ENCODE assay signal across 8 cellular contexts in genomic region chr20:32893878-32894483, GRCh38. TPM values are rescaled to one million over a fixed set of nuclear protein-coding genes. Genes with fewer than 3 reads are reported as not detected.
DNase-seq lines count a peak whose midpoint lies in the region; ATAC-seq and TF ChIP-seq lines count a peak whose summit lies in the region.

No MANE protein-coding gene starts in this region.

- no peak overlapping the region for H2AFZ ChIP-seq in MM.1S (ENCODE audit: low read length)

- no peaks in the 10 kb centered on the region for H3K79me2 ChIP-seq in MM.1S (ENCODE audit: low read length)

- no peak overlapping the region for H3K9ac ChIP-seq in MM.1S (ENCODE audit: low read length)

- H3K36me3 Mint-ChIP-seq in activated naive CD8-positive, alpha-beta T cell treated with anti-CD3 and anti-CD28 coated beads, Interleukin-2, amount 50 U/mL, for 24 hours (ENCODE audit: low read depth) = no peaks in the 10 kb centered on the region
- H3K36me3 Mint-ChIP-seq in activated naive CD8-positive, alpha-beta T cell treated with anti-CD3 and anti-CD28 coated beads for 36 hours = no peaks in the 10 kb centered on the region

- no peaks in the 10 kb centered on the region for H4K20me1 ChIP-seq in MM.1S (ENCODE audit: insufficient read depth, low read length)

- peaks cover 17% of the 10 kb centered on the region; the same call in 1 of the 2 replicates for H3K27me3 ChIP-seq in MM.1S (replicated peaks; ENCODE audit: insufficient read depth, low read length)

- no peak overlapping the region for H3K4me2 ChIP-seq in MM.1S (ENCODE audit: low read depth, low read length)

- peak; percentile 9 for ATAC-seq in activated naive CD8-positive, alpha-beta T cell treated with anti-CD3 and anti-CD28 coated beads, Interleukin-2, amount 50 U/mL, for 24 hours
- ATAC-seq in stimulated activated naive CD8-positive, alpha-beta T cell treated with anti-CD3 and anti-CD28 coated beads, Interleukin-15, Interleukin-2, amounts not matched to agents 100 U/mL and 50 U/mL, for 24 hours = peak; percentile 24
- no peak for ATAC-seq in HG02588 (IDR thresholded peaks at IDR 0.05; ENCODE audit: unreplicated experiment)

- no peaks in the 10 kb centered on the region for H3K9me3 Mint-ChIP-seq in activated naive CD8-positive, alpha-beta T cell treated with anti-CD3 and anti-CD28 coated beads, Interleukin-2, amount 50 U/mL, for 24 hours
- H3K9me3 Mint-ChIP-seq in activated naive CD8-positive, alpha-beta T cell treated with anti-CD3 and anti-CD28 coated beads for 36 hours = no peaks in the 10 kb centered on the region

- no peaks in the 10 kb centered on the region for H3K9me3 ChIP-seq in MM.1S (replicated peaks; ENCODE audit: insufficient read depth, low read length)

- no peak overlapping the region for H3K4me3 Mint-ChIP-seq in activated naive CD8-positive, alpha-beta T cell treated with anti-CD3 and anti-CD28 coated beads, Interleukin-2, amount 50 U/mL, for 24 hours
- H3K4me3 Mint-ChIP-seq in activated naive CD8-positive, alpha-beta T cell treated with anti-CD3 and anti-CD28 coated beads for 36 hours = no peak overlapping the region

- no peak overlapping the region for H3K27ac Mint-ChIP-seq in activated naive CD8-positive, alpha-beta T cell treated with anti-CD3 and anti-CD28 coated beads, Interleukin-2, amount 50 U/mL, for 24 hours
- H3K27ac Mint-ChIP-seq in activated naive CD8-positive, alpha-beta T cell treated with anti-CD3 and anti-CD28 coated beads for 36 hours = no peak overlapping the region

- no peaks in the 10 kb centered on the region for H3F3A ChIP-seq in MM.1S (ENCODE audit: insufficient read depth, low read length)

- H3K9me2 ChIP-seq in MM.1S (replicated peaks; ENCODE audit: insufficient read depth, low read length) = no peaks in the 10 kb centered on the region

- H3K4me3 ChIP-seq in MM.1S (ENCODE audit: low read length) = no peak overlapping the region
- H3K4me3 ChIP-seq in epithelial cell of proximal tubule (ENCODE audit: low read depth, low read length) = no peak overlapping the region

- no peaks in the 10 kb centered on the region for H3K36me3 ChIP-seq in MM.1S (replicated peaks; ENCODE audit: insufficient read depth, low read length)

- no peak overlapping the region for H3K27ac ChIP-seq in MM.1S (ENCODE audit: low read length)

- no peaks in the 10 kb centered on the region for H3K4me1 ChIP-seq in MM.1S (ENCODE audit: low read length)

- no peak for DNase-seq in activated naive CD8-positive, alpha-beta T cell treated with anti-CD3 and anti-CD28 coated beads, Interleukin-2, amount 50 U/mL, for 24 hours
- no peak for DNase-seq in activated naive CD8-positive, alpha-beta T cell treated with anti-CD3 and anti-CD28 coated beads for 36 hours
- no peak for DNase-seq in MM.1S
- DNase-seq in epithelial cell of proximal tubule (ENCODE audit: low read depth) = no peak
- peak; percentile 9 for DNase-seq in stimulated activated naive CD8-positive, alpha-beta T cell treated with anti-CD3 and anti-CD28 coated beads, Interleukin-15, Interleukin-2, amounts not matched to agents 100 U/mL and 50 U/mL, for 24 hours
- DNase-seq in activated CD8-positive, alpha-beta memory T cell treated with anti-CD3 and anti-CD28 coated beads, Interleukin-2, amount 50 U/mL, for 4 hours = no peak
- no peak for DNase-seq in DMS79 (lab: John Stamatoyannopoulos, UW)

- TF ChIP-seq CTCF in MM.1S (IDR thresholded peaks at IDR 0.05; ENCODE audit: low read length) = peak; percentile 45
- peak; percentile 48 for TF ChIP-seq CTCF in epithelial cell of proximal tubule (conservative IDR thresholded peaks at IDR 0.05; ENCODE audit: low read depth, low read length)

- no peaks in the 10 kb centered on the region for H3K27me3 Mint-ChIP-seq in activated naive CD8-positive, alpha-beta T cell treated with anti-CD3 and anti-CD28 coated beads, Interleukin-2, amount 50 U/mL, for 24 hours
- H3K27me3 Mint-ChIP-seq in activated naive CD8-positive, alpha-beta T cell treated with anti-CD3 and anti-CD28 coated beads for 36 hours = no peaks in the 10 kb centered on the region

- no peaks in the 10 kb centered on the region for H3K4me1 Mint-ChIP-seq in activated naive CD8-positive, alpha-beta T cell treated with anti-CD3 and anti-CD28 coated beads, Interleukin-2, amount 50 U/mL, for 24 hours
- H3K4me1 Mint-ChIP-seq in activated naive CD8-positive, alpha-beta T cell treated with anti-CD3 and anti-CD28 coated beads for 36 hours = peaks cover 2% of the 10 kb centered on the region

RNA-seq across cellular contexts. Expression of gene EFCAB8, which starts 35.3 kb away (rescaled TPM):
- under 1 TPM; 0.27 to 0.56 TPM for total RNA-seq in activated naive CD8-positive, alpha-beta T cell treated with anti-CD3 and anti-CD28 coated beads for 36 hours
- total RNA-seq in epithelial cell of proximal tubule = not detected in 2 replicates
